In genomic region chr6:70310063-70310694, GRCh38 we compare ENCODE assay signal across 1 cellular context.
TF ChIP-seq lines count a peak whose summit lies in the region.

No MANE protein-coding gene starts in this region.

TF ChIP-seq in GM23338, 12 proteins besides CTCF, POLR2A, EP300 and RAD21 (continued from another document):
- TF ChIP-seq REST (IDR thresholded peaks at IDR 0.05; ENCODE audit: unreplicated experiment) (no peak), STAT1 (IDR thresholded peaks at IDR 0.05; ENCODE audit: unreplicated experiment) (no peak)
